In the genomic region with DNA sequence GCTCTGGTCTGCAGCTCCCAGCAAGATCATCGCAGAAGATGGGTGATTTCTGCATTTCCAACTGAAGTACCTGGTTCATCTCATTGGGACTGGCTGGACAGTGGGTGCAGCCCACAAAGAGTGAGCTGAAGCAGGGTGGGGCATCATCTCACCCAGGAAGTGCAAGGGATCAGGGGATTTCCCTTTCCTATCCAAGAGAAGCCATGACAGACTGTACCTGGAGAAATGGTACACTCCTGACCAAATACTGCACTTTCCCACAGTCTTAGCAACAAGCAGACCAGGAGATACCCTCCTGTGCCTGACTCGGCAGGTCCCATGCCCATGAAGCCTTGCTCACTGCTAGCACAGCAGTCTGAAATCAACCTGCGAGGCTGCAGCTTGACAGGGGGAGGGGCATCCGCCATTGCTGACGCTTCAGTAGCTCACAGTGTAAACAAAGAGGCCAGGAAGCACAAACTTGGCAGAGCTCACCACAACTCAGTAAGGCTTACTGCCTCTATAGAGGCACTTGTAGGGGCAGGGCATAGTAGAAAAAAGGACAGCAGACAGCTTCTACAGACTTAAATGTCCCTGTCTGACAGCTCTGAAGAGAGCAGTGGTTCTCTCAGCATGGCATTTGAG, we compare ENCODE assay signal across 8 cellular contexts.
A peak's percentile ranks its signal among the peaks of the same experiment; 100 is the strongest.
DNase-seq lines count a peak whose midpoint lies in the region; ATAC-seq and TF ChIP-seq lines count a peak whose summit lies in the region.
"Not testable (repeated sequence)": the region's sequence is repeated elsewhere in the genome, so short reads cannot be mapped to it uniquely, and the experiment has no call there.

No MANE protein-coding gene starts in this region.

- CTCF ChIA-PET in activated CD4-positive, alpha-beta T cell treated with anti-CD3 and anti-CD28 coated beads, Interleukin-2, amount 10 ng/mL, durations not matched to agents 7 days and 5 days (lab: Charles Lee); naive thymus-derived CD4-positive, alpha-beta T cell (lab: Charles Lee): not testable (repeated sequence)

- not testable (repeated sequence) for H3K36me3 ChIP-seq in naive thymus-derived CD4-positive, alpha-beta T cell (ENCODE audit: control insufficient read depth in 2 of 3, insufficient read depth in 3 of 3, low read length in 3 of 3); upper lobe of right lung

- H3K9me3 Mint-ChIP-seq in activated CD4-positive, alpha-beta T cell treated with anti-CD3 and anti-CD28 coated beads, Interleukin-2, amount 10 ng/mL, durations not matched to agents 7 days and 5 days: not testable (repeated sequence)
- H3K9me3 Mint-ChIP-seq in naive thymus-derived CD4-positive, alpha-beta T cell: peaks cover 0 to 13% (median 4%) of the 10 kb centered on the region in 11 donors

- not testable (repeated sequence) for H3K36me3 Mint-ChIP-seq in activated CD4-positive, alpha-beta T cell treated with anti-CD3 and anti-CD28 coated beads, Interleukin-2, amount 10 ng/mL, durations not matched to agents 7 days and 5 days (ENCODE audit: low read depth); naive thymus-derived CD4-positive, alpha-beta T cell

- not testable (repeated sequence) for H3K4me1 ChIP-seq in naive thymus-derived CD4-positive, alpha-beta T cell (ENCODE audit: control insufficient read depth in 2 of 2, insufficient read depth in 2 of 2, low read length in 2 of 2); upper lobe of right lung

- intact Hi-C loops in naive thymus-derived CD4-positive, alpha-beta T cell (cut with micrococcal nuclease); upper lobe of right lung (cut with DNase I): not testable (repeated sequence)

- H3K9me3 ChIP-seq in naive thymus-derived CD4-positive, alpha-beta T cell (ENCODE audit: control insufficient read depth in 2 of 3, low read length in 3 of 3); upper lobe of right lung: not testable (repeated sequence)

- not testable (repeated sequence) for H3K27ac ChIP-seq in naive thymus-derived CD4-positive, alpha-beta T cell (ENCODE audit: low read depth, low read length); upper lobe of right lung

- POLR2A ChIA-PET in activated CD4-positive, alpha-beta T cell treated with anti-CD3 and anti-CD28 coated beads, Interleukin-2, amount 10 ng/mL, durations not matched to agents 7 days and 5 days (lab: Charles Lee): not testable (repeated sequence)
- POLR2A ChIA-PET in naive thymus-derived CD4-positive, alpha-beta T cell (lab: Charles Lee): interaction anchor here (0.6 kb wide), 2 partner anchors 9 to 344 kb away, joined by 3 read pairs; no protein-coding TSS in a partner anchor

- H3K4me1 Mint-ChIP-seq in activated CD4-positive, alpha-beta T cell treated with anti-CD3 and anti-CD28 coated beads, Interleukin-2, amount 10 ng/mL, durations not matched to agents 7 days and 5 days; naive thymus-derived CD4-positive, alpha-beta T cell: not testable (repeated sequence)

- not testable (repeated sequence) for H3K27me3 Mint-ChIP-seq in activated CD4-positive, alpha-beta T cell treated with anti-CD3 and anti-CD28 coated beads, Interleukin-2, amount 10 ng/mL, durations not matched to agents 7 days and 5 days
- peaks cover 2 to 34% (median 21%) of the 10 kb centered on the region in 5 donors for H3K27me3 Mint-ChIP-seq in naive thymus-derived CD4-positive, alpha-beta T cell

- not testable (repeated sequence) for H3K4me3 Mint-ChIP-seq in activated CD4-positive, alpha-beta T cell treated with anti-CD3 and anti-CD28 coated beads, Interleukin-2, amount 10 ng/mL, durations not matched to agents 7 days and 5 days; naive thymus-derived CD4-positive, alpha-beta T cell

- TF ChIP-seq CTCF in LNCaP clone FGC (IDR thresholded peaks at IDR 0.05; ENCODE audit: control insufficient read depth, extremely low read depth, insufficient read depth); upper lobe of right lung (IDR thresholded peaks at IDR 0.05): not testable (repeated sequence)

- peak; percentile 24 for ATAC-seq in naive thymus-derived CD4-positive, alpha-beta T cell
- peak; percentile 79 for ATAC-seq in upper lobe of right lung

- DNase-seq in DMS153 (lab: John Stamatoyannopoulos, UW): peak; percentile 79
- peak; percentile 26 for DNase-seq in LNCaP clone FGC (ENCODE audit: low read depth)
- DNase-seq in NCI-H69 (lab: John Stamatoyannopoulos, UW): peak; percentile 5
- peak; percentile 12 for DNase-seq in activated CD4-positive, alpha-beta T cell treated with anti-CD3 and anti-CD28 coated beads, Interleukin-2, amount 10 ng/mL, durations not matched to agents 7 days and 5 days
- peak; percentile 17 for DNase-seq in dedifferentiated amniotic fluid mesenchymal stem cell (ENCODE audit: extremely low spot score)
- peak; percentile 36 for DNase-seq in glomerular visceral epithelial cell (ENCODE audit: extremely low spot score)
- DNase-seq in naive thymus-derived CD4-positive, alpha-beta T cell: peak in 6 of 9 donors; percentile 2 to 41 (median 14)
- peak; percentile 74 for DNase-seq in upper lobe of right lung

- H3K27ac Mint-ChIP-seq in activated CD4-positive, alpha-beta T cell treated with anti-CD3 and anti-CD28 coated beads, Interleukin-2, amount 10 ng/mL, durations not matched to agents 7 days and 5 days: not testable (repeated sequence)
- peak overlapping the region in 1 of 9 donors; percentile 12 for H3K27ac Mint-ChIP-seq in naive thymus-derived CD4-positive, alpha-beta T cell

- not testable (repeated sequence) for H3K27me3 ChIP-seq in naive thymus-derived CD4-positive, alpha-beta T cell (ENCODE audit: control insufficient read depth in 2 of 2, insufficient read depth in 2 of 2, low read length in 2 of 2); upper lobe of right lung

- not testable (repeated sequence) for H3K4me3 ChIP-seq in LNCaP clone FGC (ENCODE audit: low read depth, low read length); naive thymus-derived CD4-positive, alpha-beta T cell (ENCODE audit: low read length); upper lobe of right lung

Comparison
In these comparisons a context has a peak if more than half of its experiments do, and no peak if none do; other contexts are left out.
1. DNase-seq: peak in every context shown above with its lines; median percentile 79 in DMS153; 74 in upper lobe of right lung; 36 in glomerular visceral epithelial cell; 26 in LNCaP clone FGC; 17 in dedifferentiated amniotic fluid mesenchymal stem cell; 14 in naive thymus-derived CD4-positive, alpha-beta T cell; 12 in activated CD4-positive, alpha-beta T cell treated with anti-CD3 and anti-CD28 coated beads, Interleukin-2, amount 10 ng/mL, durations not matched to agents 7 days and 5 days; 5 in NCI-H69.